Comparison of ENCODE assay signal across 1 cellular context in the genomic region with DNA sequence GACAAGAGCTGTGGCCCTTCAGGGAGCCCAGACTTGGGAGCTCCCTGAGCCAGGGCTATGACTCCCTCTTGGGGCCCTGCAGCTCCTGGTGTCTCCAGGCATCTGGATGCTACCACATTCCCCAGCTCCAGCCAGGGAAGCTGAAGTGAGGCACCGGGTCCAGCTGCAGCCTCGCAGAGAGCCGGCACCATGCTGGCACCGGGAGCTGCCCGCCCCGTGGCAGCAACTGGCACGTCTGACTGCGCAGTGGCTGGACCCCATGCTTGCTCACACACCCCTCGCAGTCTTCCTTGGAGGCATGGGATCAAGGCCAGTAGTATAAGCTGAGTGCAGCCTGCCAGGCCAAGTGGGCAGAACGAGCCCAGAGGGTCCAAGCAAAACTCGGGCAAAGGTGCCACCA.
A peak's percentile ranks its signal among the peaks of the same experiment; 100 is the strongest.
TF ChIP-seq lines count a peak whose summit lies in the region.

No MANE protein-coding gene starts in this region.

TF ChIP-seq in K562, 482 proteins besides CTCF, POLR2A, EP300 and RAD21:
- 0 out of 2 replicates have a peak, but pooled peaks have one; percentile 13 for TF ChIP-seq POLR2G (IDR thresholded peaks at IDR 0.05; ENCODE audit: low read depth, low read length)
- no peak for TF ChIP-seq CHCHD3 (CRISPR knock-in tag; IDR thresholded peaks at IDR 0.05)
- no peak for TF ChIP-seq ZNF583 (CRISPR knock-in tag; IDR thresholded peaks at IDR 0.05)
